ENCODE assay signal across 1 cellular context in the genomic region with DNA sequence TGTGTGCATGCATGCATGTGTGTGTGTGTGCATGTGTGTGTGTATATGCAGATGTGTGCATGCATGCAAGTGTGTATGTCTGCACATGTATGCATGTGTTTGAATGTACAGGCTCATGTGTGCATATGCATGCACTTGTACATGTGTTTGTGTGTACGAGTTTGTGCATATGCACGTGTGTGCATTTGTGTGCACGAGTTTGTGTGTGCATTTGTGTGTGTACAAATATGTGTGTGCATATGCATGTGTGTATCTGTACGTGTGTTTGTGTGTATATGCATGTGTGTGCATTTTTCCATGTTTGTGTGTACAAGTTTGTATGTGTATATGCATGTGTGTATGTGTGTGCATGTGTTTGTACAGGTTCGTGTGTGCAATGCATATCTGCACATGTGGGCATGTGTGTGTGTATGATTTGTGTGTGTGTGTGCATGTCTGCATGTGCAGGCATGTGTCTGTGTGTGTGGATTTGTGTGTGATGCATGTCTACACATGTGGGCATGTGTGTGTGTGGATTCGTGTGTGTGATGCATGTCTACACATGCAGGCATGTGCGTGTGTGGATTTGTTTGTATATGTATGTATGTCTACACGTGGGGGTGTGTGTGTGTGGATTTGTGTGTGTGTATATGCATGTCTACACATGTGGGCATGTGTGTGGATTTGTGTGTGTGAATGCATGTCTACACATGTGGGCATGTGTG.
A peak's percentile ranks its signal among the peaks of the same experiment; 100 is the strongest.
TF ChIP-seq lines count a peak whose summit lies in the region.

No MANE protein-coding gene starts in this region.

TF ChIP-seq in HepG2, 621 proteins besides CTCF, POLR2A, EP300 and RAD21:
- TF ChIP-seq, protein P1, sequence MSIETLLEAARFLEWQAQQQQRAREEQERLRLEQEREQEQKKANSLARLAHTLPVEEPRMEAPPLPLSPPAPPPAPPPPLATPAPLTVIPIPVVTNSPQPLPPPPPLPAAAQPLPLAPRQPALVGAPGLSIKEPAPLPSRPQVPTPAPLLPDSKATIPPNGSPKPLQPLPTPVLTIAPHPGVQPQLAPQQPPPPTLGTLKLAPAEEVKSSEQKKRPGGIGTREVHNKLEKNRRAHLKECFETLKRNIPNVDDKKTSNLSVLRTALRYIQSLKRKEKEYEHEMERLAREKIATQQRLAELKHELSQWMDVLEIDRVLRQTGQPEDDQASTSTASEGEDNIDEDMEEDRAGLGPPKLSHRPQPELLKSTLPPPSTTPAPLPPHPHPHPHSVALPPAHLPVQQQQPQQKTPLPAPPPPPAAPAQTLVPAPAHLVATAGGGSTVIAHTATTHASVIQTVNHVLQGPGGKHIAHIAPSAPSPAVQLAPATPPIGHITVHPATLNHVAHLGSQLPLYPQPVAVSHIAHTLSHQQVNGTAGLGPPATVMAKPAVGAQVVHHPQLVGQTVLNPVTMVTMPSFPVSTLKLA (IDR thresholded peaks at IDR 0.05), result peak; percentile 93
- no peak for TF ChIP-seq ATAD3A (CRISPR knock-in tag; IDR thresholded peaks at IDR 0.05)
